Comparison of ENCODE assay signal across 27 cellular contexts in the genomic region with DNA sequence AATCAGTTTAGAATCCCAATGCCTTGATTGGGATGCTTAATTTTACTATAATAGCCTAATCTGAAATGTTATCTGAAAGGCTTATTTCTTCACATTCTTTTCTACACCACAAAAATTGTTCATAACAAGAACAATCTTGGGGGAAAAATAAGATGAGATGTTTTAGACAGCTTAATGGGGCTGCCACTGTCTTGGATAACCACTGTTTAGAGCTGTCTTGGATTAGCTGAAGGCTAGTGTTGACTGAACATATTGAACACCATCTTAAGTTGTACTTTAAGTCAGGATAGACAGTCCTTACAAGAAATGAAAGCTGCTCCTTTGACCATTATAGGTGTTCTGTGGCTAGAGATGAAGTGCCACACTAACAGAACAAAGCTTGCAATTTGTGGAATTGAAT.
"Had no signal": no experiment of that assay in that cellular context is flagged by ENCODE, and none has a peak within 500 bp of the region (broad histone marks: within the 10 kb centered on the region; RNA-seq: fewer than 3 reads in every experiment).

No MANE protein-coding gene starts in this region.

- H3K9me3 ChIP-seq: ascending aorta had no signal

- H3K4me3 ChIP-seq: ascending aorta had no signal

- H3K9me3 Mint-ChIP-seq: activated B cell treated with CpG ODN at 0.5 μM for 24 hours; activated CD4-positive, alpha-beta T cell treated with anti-CD3 and anti-CD28 coated beads, Interleukin-2, amount 10 ng/mL, durations not matched to agents 24 days and 14 days; activated naive CD8-positive, alpha-beta T cell treated with anti-CD3 and anti-CD28 coated beads, Interleukin-2, amount 10 ng/mL, durations not matched to agents 7 days and 5 days; activated T-helper 2 cell treated with anti-CD3 and anti-CD28 coated beads, Interferon-gamma antibody, Interleukin-2, Interleukin-4, amounts not matched to agents 10 μg/mL and 5 μg/mL and 100 μg/mL, durations not matched to agents 14 hours and 24 hours and 36 hours; brain had no signal

- H3K4me1 Mint-ChIP-seq: activated B cell treated with CpG ODN at 0.5 μM for 24 hours; activated CD4-positive, alpha-beta T cell treated with anti-CD3 and anti-CD28 coated beads, Interleukin-2, amount 10 ng/mL, durations not matched to agents 24 days and 14 days; activated naive CD8-positive, alpha-beta T cell treated with anti-CD3 and anti-CD28 coated beads, Interleukin-2, amount 10 ng/mL, durations not matched to agents 7 days and 5 days; T-helper 17 cell had no signal

- ATAC-seq: T-helper 17 cell had no signal

- DNase-seq: activated B cell treated with CpG ODN at 0.5 μM for 24 hours; activated CD4-positive, alpha-beta memory T cell treated with anti-CD3 and anti-CD28 coated beads for 36 hours; activated CD4-positive, alpha-beta T cell treated with anti-CD3 and anti-CD28 coated beads for 1 hour; activated CD4-positive, alpha-beta T cell treated with anti-CD3 and anti-CD28 coated beads, Interleukin-2, amount 10 ng/mL, durations not matched to agents 24 days and 14 days; activated CD8-positive, alpha-beta memory T cell treated with anti-CD3 and anti-CD28 coated beads for 24 hours; activated gamma-delta T cell treated with Interleukin-2 at 50 U/mL for 16 hours; activated naive CD4-positive, alpha-beta T cell treated with anti-CD3 and anti-CD28 coated beads, Interleukin-2, amount 50 U/mL, for 16 hours; activated naive CD8-positive, alpha-beta T cell treated with anti-CD3 and anti-CD28 coated beads, Interleukin-2, amount 10 ng/mL, durations not matched to agents 7 days and 5 days; activated T-cell treated with anti-CD3 and anti-CD28 coated beads for 4 hours; activated T-cell treated with anti-CD3 and anti-CD28 coated beads, Interleukin-2, amount 50 U/mL, for 48 hours; amniotic stem cell; Kasumi-1; KBM-7; NCI-H1092 treated with DMSO at 0.1 percent for 48 hours; NCI-H1417 treated with DMSO at 0.1 percent for 48 hours; NCI-H1694 treated with DMSO at 0.1 percent for 48 hours; NCI-H2029 treated with DMSO at 0.1 percent for 48 hours; NCI-H345; NCI-H510A; NCI-H526 treated with DMSO at 0.1 percent for 48 hours; NCI-H82; SIG-M5; T-helper 17 cell; T-helper 9 cell had no signal

- H3K27me3 ChIP-seq: ascending aorta had no signal

- H3K36me3 Mint-ChIP-seq: activated CD4-positive, alpha-beta memory T cell treated with anti-CD3 and anti-CD28 coated beads for 36 hours; activated naive CD8-positive, alpha-beta T cell treated with anti-CD3 and anti-CD28 coated beads, Interleukin-2, amount 10 ng/mL, durations not matched to agents 7 days and 5 days; brain had no signal

- H3K36me3 ChIP-seq: ascending aorta had no signal

- H3K4me3 Mint-ChIP-seq: activated B cell treated with CpG ODN at 0.5 μM for 24 hours; activated CD4-positive, alpha-beta memory T cell treated with anti-CD3 and anti-CD28 coated beads for 36 hours; activated CD4-positive, alpha-beta T cell treated with anti-CD3 and anti-CD28 coated beads, Interleukin-2, amount 10 ng/mL, durations not matched to agents 24 days and 14 days; activated naive CD8-positive, alpha-beta T cell treated with anti-CD3 and anti-CD28 coated beads, Interleukin-2, amount 10 ng/mL, durations not matched to agents 7 days and 5 days; brain; T-helper 17 cell had no signal

- H3K27ac Mint-ChIP-seq: activated B cell treated with CpG ODN at 0.5 μM for 24 hours; activated CD4-positive, alpha-beta memory T cell treated with anti-CD3 and anti-CD28 coated beads for 36 hours; activated CD4-positive, alpha-beta T cell treated with anti-CD3 and anti-CD28 coated beads, Interleukin-2, amount 10 ng/mL, durations not matched to agents 24 days and 14 days; activated naive CD8-positive, alpha-beta T cell treated with anti-CD3 and anti-CD28 coated beads, Interleukin-2, amount 10 ng/mL, durations not matched to agents 7 days and 5 days; activated T-helper 2 cell treated with anti-CD3 and anti-CD28 coated beads, Interferon-gamma antibody, Interleukin-2, Interleukin-4, amounts not matched to agents 10 μg/mL and 5 μg/mL and 100 μg/mL, durations not matched to agents 14 hours and 24 hours and 36 hours; T-helper 17 cell had no signal

- H3K27me3 Mint-ChIP-seq: activated B cell treated with CpG ODN at 0.5 μM for 24 hours; activated CD4-positive, alpha-beta memory T cell treated with anti-CD3 and anti-CD28 coated beads for 36 hours; activated CD4-positive, alpha-beta T cell treated with anti-CD3 and anti-CD28 coated beads, Interleukin-2, amount 10 ng/mL, durations not matched to agents 24 days and 14 days; activated naive CD8-positive, alpha-beta T cell treated with anti-CD3 and anti-CD28 coated beads, Interleukin-2, amount 10 ng/mL, durations not matched to agents 7 days and 5 days; brain; T-helper 17 cell had no signal
